ENCODE assay signal across 1 cellular context in genomic region chr3:150376001-150376848, GRCh38.
TF ChIP-seq lines count a peak whose summit lies in the region.

No MANE protein-coding gene starts in this region.

TF ChIP-seq in K562, 482 proteins besides CTCF, POLR2A, EP300 and RAD21 (continued from another document and continues in another):
- TF ChIP-seq, protein P1, sequence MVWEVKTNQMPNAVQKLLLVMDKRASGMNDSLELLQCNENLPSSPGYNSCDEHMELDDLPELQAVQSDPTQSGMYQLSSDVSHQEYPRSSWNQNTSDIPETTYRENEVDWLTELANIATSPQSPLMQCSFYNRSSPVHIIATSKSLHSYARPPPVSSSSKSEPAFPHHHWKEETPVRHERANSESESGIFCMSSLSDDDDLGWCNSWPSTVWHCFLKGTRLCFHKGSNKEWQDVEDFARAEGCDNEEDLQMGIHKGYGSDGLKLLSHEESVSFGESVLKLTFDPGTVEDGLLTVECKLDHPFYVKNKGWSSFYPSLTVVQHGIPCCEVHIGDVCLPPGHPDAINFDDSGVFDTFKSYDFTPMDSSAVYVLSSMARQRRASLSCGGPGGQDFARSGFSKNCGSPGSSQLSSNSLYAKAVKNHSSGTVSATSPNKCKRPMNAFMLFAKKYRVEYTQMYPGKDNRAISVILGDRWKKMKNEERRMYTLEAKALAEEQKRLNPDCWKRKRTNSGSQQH (CRISPR knock-in tag; IDR thresholded peaks at IDR 0.05), result no peak
- TF ChIP-seq KLF16 (IDR thresholded peaks at IDR 0.05) (no peak), HEY1 (CRISPR knock-in tag; IDR thresholded peaks at IDR 0.05; ENCODE audit: borderline replicate concordance) (no peak), POLR2G (IDR thresholded peaks at IDR 0.05; ENCODE audit: low read depth, low read length) (no peak), IRF2 (CRISPR knock-in tag; IDR thresholded peaks at IDR 0.05) (no peak), ZNF282 (CRISPR knock-in tag; IDR thresholded peaks at IDR 0.05) (no peak), RUNX1 (IDR thresholded peaks at IDR 0.05; ENCODE audit: low read depth) (no peak), NONO (IDR thresholded peaks at IDR 0.05; ENCODE audit: low read depth in 2 of 2, low read length in 1 of 2) (no peak), ZSCAN32 (CRISPR knock-in tag; IDR thresholded peaks at IDR 0.05) (no peak), SIRT6 (IDR thresholded peaks at IDR 0.05; ENCODE audit: low read depth, low read length) (no peak), OTX1 (CRISPR knock-in tag; IDR thresholded peaks at IDR 0.05) (0 out of 2 replicates have a peak, but pooled peaks have one; percentile 6), DNMT1 (IDR thresholded peaks at IDR 0.05) (no peak), ZNF232 (CRISPR knock-in tag; IDR thresholded peaks at IDR 0.05) (no peak), ZNF778 (CRISPR knock-in tag; IDR thresholded peaks at IDR 0.05) (no peak), ZNF184 (CRISPR knock-in tag; IDR thresholded peaks at IDR 0.05) (no peak), TAF15 (IDR thresholded peaks at IDR 0.05; ENCODE audit: low read depth, low read length) (no peak), ZBED1 (IDR thresholded peaks at IDR 0.05) (no peak), SMARCB1 (IDR thresholded peaks at IDR 0.05; ENCODE audit: insufficient read length, low read depth) (no peak), ZNF551 (CRISPR knock-in tag; IDR thresholded peaks at IDR 0.05) (no peak), DPF2 (IDR thresholded peaks at IDR 0.05) (peak; percentile 64; the same call in 1 of the 2 replicates), MYBL2 (IDR thresholded peaks at IDR 0.05; ENCODE audit: low read depth) (no peak; the same call in 1 of the 2 replicates), MYBL2 (CRISPR knock-in tag; IDR thresholded peaks at IDR 0.05; ENCODE audit: borderline replicate concordance) (no peak), TSC22D4 (tag; IDR thresholded peaks at IDR 0.05) (no peak), LCOR (CRISPR knock-in tag; IDR thresholded peaks at IDR 0.05) (no peak), C11orf30 (IDR thresholded peaks at IDR 0.05; ENCODE audit: low read depth) (peak; percentile 69), MED1 (CRISPR knock-in tag; IDR thresholded peaks at IDR 0.05; ENCODE audit: borderline replicate concordance) (no peak), PYGO2 (tag; IDR thresholded peaks at IDR 0.05) (peak; percentile 74; the same call in 1 of the 2 replicates), ZEB2 (IDR thresholded peaks at IDR 0.05) (no peak), TBP (optimal IDR thresholded peaks at IDR 0.05; ENCODE audit: low read depth, low read length) (no peak), SP1 (CRISPR knock-in tag; IDR thresholded peaks at IDR 0.05) (no peak), HNRNPLL (IDR thresholded peaks at IDR 0.05; ENCODE audit: low read depth, low read length, poor library complexity, severe bottlenecking) (no peak), CREB1 (IDR thresholded peaks at IDR 0.05) (no peak), CREB1 (CRISPR knock-in tag; IDR thresholded peaks at IDR 0.05) (no peak), ASH1L (IDR thresholded peaks at IDR 0.05; ENCODE audit: borderline replicate concordance, low read depth, partially characterized antibody) (no peak), HMGN3 (IDR thresholded peaks at IDR 0.05; ENCODE audit: borderline replicate concordance, extremely low read depth, insufficient read length, low read depth, low read length) (no peak), TAF1 (IDR thresholded peaks at IDR 0.05; ENCODE audit: control insufficient read depth, extremely low read depth, insufficient read depth, low read length, severe bottlenecking) (no peak), MCM7 (IDR thresholded peaks at IDR 0.05) (no peak), CTBP1 (IDR thresholded peaks at IDR 0.05; ENCODE audit: borderline replicate concordance) (no peak), FIP1L1 (IDR thresholded peaks at IDR 0.05; ENCODE audit: low read depth, low read length, poor library complexity, severe bottlenecking) (no peak), EP400 (IDR thresholded peaks at IDR 0.05) (peak; percentile 57), PTTG1 (tag; IDR thresholded peaks at IDR 0.05; ENCODE audit: low read depth) (peak; percentile 67; the same call in 1 of the 2 replicates), MYNN (IDR thresholded peaks at IDR 0.05) (no peak), MYNN (CRISPR knock-in tag; IDR thresholded peaks at IDR 0.05) (no peak), NKRF (IDR thresholded peaks at IDR 0.05; ENCODE audit: borderline replicate concordance) (no peak), SRSF3 (IDR thresholded peaks at IDR 0.05; ENCODE audit: insufficient read depth, low read length) (no peak), TCF7 (IDR thresholded peaks at IDR 0.05; ENCODE audit: borderline replicate concordance) (no peak), KLF6 (CRISPR knock-in tag; IDR thresholded peaks at IDR 0.05; ENCODE audit: borderline replicate concordance) (no peak; the same call in 1 of the 2 replicates), NCOA4 (IDR thresholded peaks at IDR 0.05; ENCODE audit: partially characterized antibody) (no peak), RNF2 (IDR thresholded peaks at IDR 0.05) (0 out of 2 replicates have a peak, but pooled peaks have one; percentile 16), HIVEP1 (CRISPR knock-in tag; IDR thresholded peaks at IDR 0.05) (no peak), FOXA1 (IDR thresholded peaks at IDR 0.05; ENCODE audit: borderline replicate concordance) (no peak), EZH2 (IDR thresholded peaks at IDR 0.05; ENCODE audit: borderline replicate concordance, low read depth, low read length) (no peak), NCOR1 (IDR thresholded peaks at IDR 0.05) (no peak), ZBTB12 (CRISPR knock-in tag; IDR thresholded peaks at IDR 0.05) (no peak), SRF (CRISPR knock-in tag; IDR thresholded peaks at IDR 0.05) (no peak), ZBTB43 (CRISPR knock-in tag; IDR thresholded peaks at IDR 0.05) (no peak), FOXJ3 (CRISPR knock-in tag; IDR thresholded peaks at IDR 0.05) (no peak), HDGF (IDR thresholded peaks at IDR 0.05) (no peak), ESRRB (CRISPR knock-in tag; IDR thresholded peaks at IDR 0.05; ENCODE audit: borderline replicate concordance) (no peak), GATAD2A (IDR thresholded peaks at IDR 0.05) (no peak), PHB2 (IDR thresholded peaks at IDR 0.05; ENCODE audit: low read depth) (no peak), SMARCC2 (IDR thresholded peaks at IDR 0.05; ENCODE audit: low read depth) (no peak), YY1 (IDR thresholded peaks at IDR 0.05; ENCODE audit: borderline replicate concordance in 1 of 3, control insufficient read depth in 1 of 3, extremely low read depth in 1 of 3, insufficient read depth in 3 of 3, insufficient read length in 1 of 3, insufficient replicate concordance in 2 of 3, low read depth in 1 of 3, low read length in 2 of 3) (no peak), TARDBP (IDR thresholded peaks at IDR 0.05) (no peak), BHLHE40 (IDR thresholded peaks at IDR 0.05; ENCODE audit: low read length) (peak; percentile 49; the same call in 1 of the 2 replicates), RBBP5 (IDR thresholded peaks at IDR 0.05; ENCODE audit: borderline replicate concordance, insufficient read depth, low read length, poor library complexity, severe bottlenecking) (no peak), PHF20 (IDR thresholded peaks at IDR 0.05; ENCODE audit: partially characterized antibody) (no peak)
- TF ChIP-seq, protein P2, sequence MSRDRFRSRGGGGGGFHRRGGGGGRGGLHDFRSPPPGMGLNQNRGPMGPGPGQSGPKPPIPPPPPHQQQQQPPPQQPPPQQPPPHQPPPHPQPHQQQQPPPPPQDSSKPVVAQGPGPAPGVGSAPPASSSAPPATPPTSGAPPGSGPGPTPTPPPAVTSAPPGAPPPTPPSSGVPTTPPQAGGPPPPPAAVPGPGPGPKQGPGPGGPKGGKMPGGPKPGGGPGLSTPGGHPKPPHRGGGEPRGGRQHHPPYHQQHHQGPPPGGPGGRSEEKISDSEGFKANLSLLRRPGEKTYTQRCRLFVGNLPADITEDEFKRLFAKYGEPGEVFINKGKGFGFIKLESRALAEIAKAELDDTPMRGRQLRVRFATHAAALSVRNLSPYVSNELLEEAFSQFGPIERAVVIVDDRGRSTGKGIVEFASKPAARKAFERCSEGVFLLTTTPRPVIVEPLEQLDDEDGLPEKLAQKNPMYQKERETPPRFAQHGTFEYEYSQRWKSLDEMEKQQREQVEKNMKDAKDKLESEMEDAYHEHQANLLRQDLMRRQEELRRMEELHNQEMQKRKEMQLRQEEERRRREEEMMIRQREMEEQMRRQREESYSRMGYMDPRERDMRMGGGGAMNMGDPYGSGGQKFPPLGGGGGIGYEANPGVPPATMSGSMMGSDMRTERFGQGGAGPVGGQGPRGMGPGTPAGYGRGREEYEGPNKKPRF (IDR thresholded peaks at IDR 0.05; ENCODE audit: low read depth, low read length), result no peak
- TF ChIP-seq, protein P3, sequence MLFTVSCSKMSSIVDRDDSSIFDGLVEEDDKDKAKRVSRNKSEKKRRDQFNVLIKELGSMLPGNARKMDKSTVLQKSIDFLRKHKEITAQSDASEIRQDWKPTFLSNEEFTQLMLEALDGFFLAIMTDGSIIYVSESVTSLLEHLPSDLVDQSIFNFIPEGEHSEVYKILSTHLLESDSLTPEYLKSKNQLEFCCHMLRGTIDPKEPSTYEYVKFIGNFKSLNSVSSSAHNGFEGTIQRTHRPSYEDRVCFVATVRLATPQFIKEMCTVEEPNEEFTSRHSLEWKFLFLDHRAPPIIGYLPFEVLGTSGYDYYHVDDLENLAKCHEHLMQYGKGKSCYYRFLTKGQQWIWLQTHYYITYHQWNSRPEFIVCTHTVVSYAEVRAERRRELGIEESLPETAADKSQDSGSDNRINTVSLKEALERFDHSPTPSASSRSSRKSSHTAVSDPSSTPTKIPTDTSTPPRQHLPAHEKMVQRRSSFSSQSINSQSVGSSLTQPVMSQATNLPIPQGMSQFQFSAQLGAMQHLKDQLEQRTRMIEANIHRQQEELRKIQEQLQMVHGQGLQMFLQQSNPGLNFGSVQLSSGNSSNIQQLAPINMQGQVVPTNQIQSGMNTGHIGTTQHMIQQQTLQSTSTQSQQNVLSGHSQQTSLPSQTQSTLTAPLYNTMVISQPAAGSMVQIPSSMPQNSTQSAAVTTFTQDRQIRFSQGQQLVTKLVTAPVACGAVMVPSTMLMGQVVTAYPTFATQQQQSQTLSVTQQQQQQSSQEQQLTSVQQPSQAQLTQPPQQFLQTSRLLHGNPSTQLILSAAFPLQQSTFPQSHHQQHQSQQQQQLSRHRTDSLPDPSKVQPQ (CRISPR knock-in tag; IDR thresholded peaks at IDR 0.05; ENCODE audit: borderline replicate concordance), result no peak
- TF ChIP-seq, protein P4, sequence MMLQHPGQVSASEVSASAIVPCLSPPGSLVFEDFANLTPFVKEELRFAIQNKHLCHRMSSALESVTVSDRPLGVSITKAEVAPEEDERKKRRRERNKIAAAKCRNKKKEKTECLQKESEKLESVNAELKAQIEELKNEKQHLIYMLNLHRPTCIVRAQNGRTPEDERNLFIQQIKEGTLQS (IDR thresholded peaks at IDR 0.05), result peak; percentile 76
- TF ChIP-seq, protein P4 (CRISPR knock-in tag; conservative IDR thresholded peaks at IDR 0.05), result no peak
- TF ChIP-seq, protein P5, sequence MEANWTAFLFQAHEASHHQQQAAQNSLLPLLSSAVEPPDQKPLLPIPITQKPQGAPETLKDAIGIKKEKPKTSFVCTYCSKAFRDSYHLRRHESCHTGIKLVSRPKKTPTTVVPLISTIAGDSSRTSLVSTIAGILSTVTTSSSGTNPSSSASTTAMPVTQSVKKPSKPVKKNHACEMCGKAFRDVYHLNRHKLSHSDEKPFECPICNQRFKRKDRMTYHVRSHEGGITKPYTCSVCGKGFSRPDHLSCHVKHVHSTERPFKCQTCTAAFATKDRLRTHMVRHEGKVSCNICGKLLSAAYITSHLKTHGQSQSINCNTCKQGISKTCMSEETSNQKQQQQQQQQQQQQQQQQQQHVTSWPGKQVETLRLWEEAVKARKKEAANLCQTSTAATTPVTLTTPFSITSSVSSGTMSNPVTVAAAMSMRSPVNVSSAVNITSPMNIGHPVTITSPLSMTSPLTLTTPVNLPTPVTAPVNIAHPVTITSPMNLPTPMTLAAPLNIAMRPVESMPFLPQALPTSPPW (CRISPR knock-in tag; IDR thresholded peaks at IDR 0.05), result no peak
